In genomic region chr5:77076961-77077820, GRCh38 we compare ENCODE assay signal across 8 cellular contexts. TPM values are rescaled to one million over a fixed set of nuclear protein-coding genes. Genes with fewer than 3 reads are reported as not detected.
DNase-seq lines count a peak whose midpoint lies in the region; ATAC-seq and TF ChIP-seq lines count a peak whose summit lies in the region.

No MANE protein-coding gene starts in this region.

- peak overlapping the region; percentile 53 for H3K4me3 ChIP-seq in OCI-LY7 (ENCODE audit: low read depth, low read length, poor library complexity, severe bottlenecking)
- peak overlapping the region; percentile 71 for H3K4me3 ChIP-seq in osteoblast (ENCODE audit: insufficient read depth, low read length)
- H3K4me3 ChIP-seq in upper lobe of left lung: peak overlapping the region; percentile 16 to 63 (median 60)

- no peaks in the 10 kb centered on the region for H3K4me1 ChIP-seq in OCI-LY7 (ENCODE audit: insufficient read depth, low read length, poor library complexity, severe bottlenecking)
- H3K4me1 ChIP-seq in osteoblast (ENCODE audit: insufficient read depth, low read length): peaks cover 4% of the 10 kb centered on the region
- peaks cover 3 to 11% (median 5%) of the 10 kb centered on the region in 4 donors for H3K4me1 ChIP-seq in upper lobe of left lung

- no peak overlapping the region for H3K27ac ChIP-seq in OCI-LY7 (ENCODE audit: low read depth, low read length, poor library complexity, severe bottlenecking)
- H3K27ac ChIP-seq in osteoblast (ENCODE audit: low read depth, low read length): no peak overlapping the region
- H3K27ac ChIP-seq in upper lobe of left lung: peak overlapping the region in 2 of 4 donors; percentile 30 to 64

- CTCF ChIA-PET in OCI-LY7 (lab: Charles Lee; ENCODE audit: unreplicated experiment): interaction anchor here (1.0 kb wide), 1 partner anchor 200 kb away, joined by 3 read pairs; no protein-coding TSS in a partner anchor

- no peaks in the 10 kb centered on the region for H3K9me2 ChIP-seq in OCI-LY7 (ENCODE audit: insufficient read depth, low read length)

- H3K4me2 ChIP-seq in OCI-LY7 (ENCODE audit: low read length) (peak overlapping the region; percentile 11; the same call in 1 of the 2 replicates), osteoblast (ENCODE audit: insufficient read depth, low read length) (peak overlapping the region; percentile 83)

- H3K9me3 Mint-ChIP-seq in activated naive CD4-positive, alpha-beta T cell treated with anti-CD3 and anti-CD28 coated beads, Interleukin-2, amount 50 U/mL, for 24 hours: no peaks in the 10 kb centered on the region

- TF ChIP-seq CTCF in OCI-LY7 (conservative IDR thresholded peaks at IDR 0.05; ENCODE audit: low read length) (peak; percentile 67), osteoblast (IDR thresholded peaks at IDR 0.05; ENCODE audit: extremely low read depth, low read depth, low read length) (peak; percentile 45), upper lobe of left lung (IDR thresholded peaks at IDR 0.05) (peak; percentile 70 to 91 (median 78))

- peaks cover 12% of the 10 kb centered on the region for H3K4me1 Mint-ChIP-seq in activated naive CD4-positive, alpha-beta T cell treated with anti-CD3 and anti-CD28 coated beads, Interleukin-2, amount 50 U/mL, for 24 hours

- H3K9me3 ChIP-seq in OCI-LY7 (ENCODE audit: low read length) (no peaks in the 10 kb centered on the region), osteoblast (ENCODE audit: low read depth, low read length) (no peaks in the 10 kb centered on the region), upper lobe of left lung (no peaks in the 10 kb centered on the region)

- no TSS peak for BruUV-seq in OCI-LY7 (replicated peaks; lab: Mats Ljungman, UMichigan)

- peaks cover 3% of the 10 kb centered on the region; the same call in 1 of the 2 replicates for H4K20me1 ChIP-seq in OCI-LY7 (ENCODE audit: insufficient read depth, low read length)
- H4K20me1 ChIP-seq in osteoblast (ENCODE audit: insufficient read depth, low read length): peaks cover 6% of the 10 kb centered on the region

- H2AFZ ChIP-seq in OCI-LY7 (ENCODE audit: low read length) (no peak overlapping the region), osteoblast (ENCODE audit: low read length) (peak overlapping the region; percentile 79)

- WGBS in upper lobe of left lung, 2 donors: 40 to 48% methylated on average over 30 to 42 of the region's 102 CpGs

- H3K79me2 ChIP-seq in OCI-LY7 (ENCODE audit: insufficient read depth, low read depth, low read length): no peaks in the 10 kb centered on the region
- no peaks in the 10 kb centered on the region for H3K79me2 ChIP-seq in osteoblast (ENCODE audit: insufficient read depth, low read length)

- peak overlapping the region; percentile 76 for H3K4me3 Mint-ChIP-seq in activated naive CD4-positive, alpha-beta T cell treated with anti-CD3 and anti-CD28 coated beads, Interleukin-2, amount 50 U/mL, for 24 hours

- POLR2A ChIA-PET in OCI-LY7 (lab: Charles Lee): interaction anchor here (0.5 to 1.4 kb wide), 3 partner anchors 51 to 972 kb away, joined by 3 read pairs; no protein-coding TSS in a partner anchor

- no peaks in the 10 kb centered on the region for H3K27me3 ChIP-seq in osteoblast (ENCODE audit: insufficient read depth, low read length)
- H3K27me3 ChIP-seq in upper lobe of left lung: peaks cover 0 to 2% (median 0%) of the 10 kb centered on the region in 4 donors

- ATAC-seq in GM18519 (IDR thresholded peaks at IDR 0.05; ENCODE audit: low FRiP score, unreplicated experiment) (peak; percentile 63), HG02970 (IDR thresholded peaks at IDR 0.05; ENCODE audit: low FRiP score, unreplicated experiment) (peak; percentile 68), upper lobe of left lung (ENCODE audit: low FRiP score in 2 of 2) (peak; percentile 82 to 94)

- H3K27ac Mint-ChIP-seq in activated naive CD4-positive, alpha-beta T cell treated with anti-CD3 and anti-CD28 coated beads, Interleukin-2, amount 50 U/mL, for 24 hours: no peak overlapping the region

- intact Hi-C loops in OCI-LY7 (cut with micrococcal nuclease; ENCODE audit: unreplicated experiment): loop anchor here (1.0 kb wide), 1 partner anchor 209 kb away; no protein-coding TSS in a partner anchor
- intact Hi-C loops in head of caudate nucleus (cut with DNase I): loop anchor here (2.0 to 10.0 kb wide), 2 partner anchors 44 to 472 kb away; no protein-coding TSS in a partner anchor

- H3K36me3 ChIP-seq in OCI-LY7 (ENCODE audit: insufficient read depth, low read length): peaks cover 30% of the 10 kb centered on the region
- no peaks in the 10 kb centered on the region for H3K36me3 ChIP-seq in osteoblast (ENCODE audit: insufficient read depth, low read length)
- H3K36me3 ChIP-seq in upper lobe of left lung: no peaks in the 10 kb centered on the region

- TF ChIP-seq POLR2A in upper lobe of left lung (IDR thresholded peaks at IDR 0.05): no peak

- peaks cover 6% of the 10 kb centered on the region for H3K36me3 Mint-ChIP-seq in activated naive CD4-positive, alpha-beta T cell treated with anti-CD3 and anti-CD28 coated beads, Interleukin-2, amount 50 U/mL, for 24 hours

- no peaks in the 10 kb centered on the region for H3K27me3 Mint-ChIP-seq in activated naive CD4-positive, alpha-beta T cell treated with anti-CD3 and anti-CD28 coated beads, Interleukin-2, amount 50 U/mL, for 24 hours

- TF ChIP-seq EP300 in upper lobe of left lung (IDR thresholded peaks at IDR 0.05): no peak

- DNase-seq in OCI-LY7 (ENCODE audit: low spot score) (peak; percentile 40), head of caudate nucleus (peak; percentile 24 to 89 (median 77)), osteoblast (ENCODE audit: insufficient read length, low spot score, missing footprints) (peak; percentile 97), upper lobe of left lung (peak; percentile 60 to 95), UCSD-AML1 (lab: John Stamatoyannopoulos, UW; ENCODE audit: unreplicated experiment) (no peak)

RNA-seq across cellular contexts. Expression of gene ZBED3, which starts 9.9 kb away (rescaled TPM):
- 1.2 and 3.6 TPM in 2 replicates for total RNA-seq in OCI-LY7 (2014; rRNA removed; shearing (Covaris generic))
- total RNA-seq in OCI-LY7 (2022): 12.6 and 13.2 TPM in 2 replicates
- total RNA-seq in osteoblast: 1.1 and 4.7 TPM in 2 replicates
- total RNA-seq in upper lobe of left lung: 10 to 100 TPM in 4 of 6 donors, 1 to 10 TPM in 2; 8.1 to 32.1 (median 17.0) TPM

RNA-seq across cellular contexts. Expression of gene AGGF1, which starts 47.0 kb away (rescaled TPM):
- 18.5 and 19.3 TPM in 2 replicates for total RNA-seq in OCI-LY7 (2014; rRNA removed; shearing (Covaris generic))
- total RNA-seq in OCI-LY7 (2022): 32.2 and 33.6 TPM in 2 replicates
- total RNA-seq in osteoblast: 22.1 and 25.7 TPM in 2 replicates
- 10 to 100 TPM; 20.4 to 51.3 (median 26.3) TPM for total RNA-seq in upper lobe of left lung
